ENCODE assay signal across 9 cellular contexts in the genomic region with DNA sequence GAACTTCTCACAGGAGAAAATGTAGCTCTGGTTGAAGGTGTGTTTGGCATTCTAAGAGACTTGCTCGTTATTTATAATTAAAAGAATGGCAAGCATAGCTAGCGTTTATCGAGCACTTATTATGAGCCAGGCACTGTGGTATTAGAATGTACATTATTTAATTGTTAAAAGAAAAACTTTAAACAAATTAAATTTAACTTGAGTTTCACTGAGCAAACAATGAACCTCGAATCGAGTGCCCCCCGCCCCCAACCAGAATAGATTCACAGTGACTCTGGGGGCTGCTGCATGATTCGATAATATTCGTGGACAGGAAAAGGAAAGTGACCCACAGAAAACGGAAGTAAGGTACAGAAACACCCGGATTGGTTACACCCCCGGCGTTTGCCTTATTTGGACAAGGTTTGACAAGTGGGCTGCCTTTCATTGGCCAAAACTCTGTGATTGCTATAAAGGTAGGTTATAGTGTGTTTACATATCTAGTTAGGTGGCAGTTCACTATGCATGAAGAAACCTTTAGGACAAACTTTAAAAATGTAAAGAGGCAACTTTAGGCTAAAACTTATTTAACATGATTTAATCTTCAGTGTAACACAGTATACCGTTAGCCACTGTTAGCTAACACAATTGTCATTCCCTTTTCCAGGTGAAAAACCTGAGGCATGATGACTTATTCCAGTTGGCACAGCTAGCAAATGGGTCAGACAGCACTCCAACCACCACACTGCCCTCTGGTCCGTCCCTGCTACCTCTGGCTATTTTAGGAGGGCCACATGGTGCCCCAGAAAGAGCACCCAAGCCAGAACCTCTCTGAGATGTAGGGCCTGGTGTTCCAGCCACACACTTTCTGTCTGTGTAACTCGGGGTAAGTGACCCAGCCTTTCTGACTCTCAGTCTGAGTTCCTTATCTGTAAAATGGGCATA. TPM values are rescaled to one million over a fixed set of nuclear protein-coding genes. Genes with fewer than 3 reads are reported as not detected.
A peak's percentile ranks its signal among the peaks of the same experiment; 100 is the strongest.
DNase-seq lines count a peak whose midpoint lies in the region; ATAC-seq, FAIRE-seq and TF ChIP-seq lines count a peak whose summit lies in the region.
"Had no signal": no experiment of that assay in that cellular context is flagged by ENCODE, and none has a peak within 500 bp of the region (broad histone marks: within the 10 kb centered on the region; RNA-seq: fewer than 3 reads in every experiment).

No MANE protein-coding gene starts in this region.

- no peak overlapping the region for H3K4me2 ChIP-seq in smooth muscle cell

- 41 to 54% (median 49%) methylated on average over 15 of the region's 15 CpGs for WGBS in spleen, 5 donors
- whole genome bisulfite sequencing in smooth muscle cell (ENCODE audit: low lambda C conversion rate), result 93% methylated on average over 15 of the region's 15 CpGs

- TF ChIP-seq CTCF in spleen (IDR thresholded peaks at IDR 0.05 in 8 of 11, conservative IDR thresholded peaks at IDR 0.05 in 3 of 11) (peak in 1 of 11 experiments; percentile 8), BE2C (IDR thresholded peaks at IDR 0.05; ENCODE audit: low read depth, low read length) (no peak), smooth muscle cell (IDR thresholded peaks at IDR 0.05; ENCODE audit: borderline replicate concordance, insufficient read depth, poor library complexity, severe bottlenecking) (no peak)

- no peaks in the 10 kb centered on the region for H4K20me1 ChIP-seq in smooth muscle cell (ENCODE audit: low read depth)

- H2AFZ ChIP-seq in smooth muscle cell (ENCODE audit: low read depth), result no peak overlapping the region

- H3K9ac ChIP-seq in smooth muscle cell (ENCODE audit: low read depth), result no peak overlapping the region

- H3K36me3 ChIP-seq in spleen, result no peaks in the 10 kb centered on the region
- no peaks in the 10 kb centered on the region for H3K36me3 ChIP-seq in BE2C
- H3K36me3 ChIP-seq in smooth muscle cell (ENCODE audit: low read depth), result no peaks in the 10 kb centered on the region

- peak; percentile 92 for FAIRE-seq in GM12891 (lab: Jason Lieb, UNC)

- TF ChIP-seq POLR2A in GM12891 (IDR thresholded peaks at IDR 0.05; ENCODE audit: low read depth, low read length) (no peak), spleen (IDR thresholded peaks at IDR 0.05) (no peak)

- H3K4me3 ChIP-seq in spleen (peak overlapping the region in 1 of 8 donors; percentile 11), BE2C (ENCODE audit: low read depth, low read length) (no peak overlapping the region), smooth muscle cell (no peak overlapping the region)

- ATAC-seq in left colon, result no peak

- peaks cover 9% of the 10 kb centered on the region for H3F3A ChIP-seq in smooth muscle cell (ENCODE audit: low read depth)

- no peaks in the 10 kb centered on the region for H3K9me3 ChIP-seq in spleen
- H3K9me3 ChIP-seq in BE2C, result no peaks in the 10 kb centered on the region
- H3K9me3 ChIP-seq in smooth muscle cell (replicated peaks; ENCODE audit: low read depth), result no peaks in the 10 kb centered on the region

- H3K4me1 ChIP-seq in spleen, result peaks cover 12 to 61% (median 41%) of the 10 kb centered on the region in 6 donors
- no peaks in the 10 kb centered on the region for H3K4me1 ChIP-seq in BE2C
- H3K4me1 ChIP-seq in smooth muscle cell (ENCODE audit: low read depth), result peaks cover 20% of the 10 kb centered on the region

- H3K27me3 ChIP-seq in spleen (replicated peaks in 1 of 7) (no peaks in the 10 kb centered on the region), BE2C (no peaks in the 10 kb centered on the region), smooth muscle cell (ENCODE audit: low read depth) (no peaks in the 10 kb centered on the region)

- H3K27ac ChIP-seq in spleen (peak overlapping the region in 7 of 8 donors; percentile 44 to 79 (median 68)), smooth muscle cell (ENCODE audit: low read depth) (no peak overlapping the region)

- intact Hi-C loops in spleen (cut with DNase I; ENCODE audit: low total_unique reads) (no loop called here), left colon (cut with DNase I, micrococcal nuclease) (no loop called here)

- no peaks in the 10 kb centered on the region for H3K79me2 ChIP-seq in smooth muscle cell (ENCODE audit: low read depth)

- DNase-seq in GM12891 (ENCODE audit: insufficient read length, low spot score), result peak; percentile 62
- peak; percentile 70 for DNase-seq in NOMO-1 treated with dmso at 0.1 percent for 144 hours (lab: John Stamatoyannopoulos, UW; ENCODE audit: unreplicated experiment)
- peak; percentile 34 for DNase-seq in dermis blood vessel endothelial cell
- peak; percentile 41 for DNase-seq in spleen
- no peak for DNase-seq in BE2C
- no peak for DNase-seq in smooth muscle cell (lab: John Stamatoyannopoulos, UW; ENCODE audit: unreplicated experiment)
- no peak for DNase-seq in left colon
- no peak for DNase-seq in RKO (ENCODE audit: low spot score)
- DNase-seq: effector memory CD4-positive, alpha-beta T cell had no signal

TF ChIP-seq in GM12891, 5 proteins besides CTCF, POLR2A, EP300 and RAD21:
- no peak for TF ChIP-seq SPI1 (IDR thresholded peaks at IDR 0.05; ENCODE audit: low read depth, low read length)
- TF ChIP-seq POU2F2 (IDR thresholded peaks at IDR 0.05; ENCODE audit: low read depth, low read length), result no peak; the same call in 1 of the 2 replicates
- TF ChIP-seq POLR2AphosphoS5 (IDR thresholded peaks at IDR 0.05; ENCODE audit: low read depth, low read length), result no peak
- TF ChIP-seq TAF1 (IDR thresholded peaks at IDR 0.05; ENCODE audit: low read depth, low read length), result no peak
- no peak for TF ChIP-seq PAX5 (IDR thresholded peaks at IDR 0.05; ENCODE audit: insufficient read depth, low read length, severe bottlenecking)
TF ChIP-seq in GM12891: peak in this region for 0.

RNA-seq across cellular contexts. Expression of a gene that starts 7.1 kb away (rescaled TPM):
- 0.12 TPM for polyA plus RNA-seq in GM12891 (2012; ENCODE audit: low read depth, missing spikeins)
- total RNA-seq in dermis blood vessel endothelial cell, result 1.5 and 7.1 TPM in 2 replicates
- 1 to 10 TPM in 6 of 7 donors, under 1 TPM in 1; 0.84 to 8.6 (median 2.0) TPM for total RNA-seq in spleen
- under 1 TPM; 0.17 to 0.22 (median 0.18) TPM for polyA plus RNA-seq in spleen
- polyA plus RNA-seq in BE2C (2012; ENCODE audit: insufficient read depth, insufficient read length, low read depth), result not detected
- 1.3 and 1.5 TPM in 2 replicates for total RNA-seq in smooth muscle cell
- polyA plus RNA-seq in smooth muscle cell, result 0.57 and 1.0 TPM in 2 replicates
- total RNA-seq in left colon, result 100 to 1,000 TPM; 289 to 459 TPM

RNA-seq across cellular contexts. Expression of a gene that starts 15.7 kb away (rescaled TPM):
- 3.5 TPM for polyA plus RNA-seq in GM12891 (2012; ENCODE audit: low read depth, missing spikeins)
- total RNA-seq in dermis blood vessel endothelial cell, result 46.4 and 74.0 TPM in 2 replicates
- total RNA-seq in spleen, result 100 to 1,000 TPM in 3 of 7 donors, 10 to 100 TPM in 4; 49.0 to 155 (median 87.8) TPM
- 10 to 100 TPM; 14.4 to 29.2 (median 15.7) TPM for polyA plus RNA-seq in spleen
- 1.2 TPM for polyA plus RNA-seq in BE2C (2012; ENCODE audit: insufficient read depth, insufficient read length, low read depth)
- total RNA-seq in smooth muscle cell, result 35.1 and 38.3 TPM in 2 replicates
- 72.9 and 97.8 TPM in 2 replicates for polyA plus RNA-seq in smooth muscle cell
- total RNA-seq in left colon, result 100 to 1,000 TPM; 120 to 129 TPM

RNA-seq across cellular contexts. Expression of a gene that starts 26.4 kb away (rescaled TPM):
- 8.1 TPM for polyA plus RNA-seq in GM12891 (2012; ENCODE audit: low read depth, missing spikeins)
- 58.9 and 67.6 TPM in 2 replicates for total RNA-seq in dermis blood vessel endothelial cell
- 100 to 1,000 TPM; 153 to 578 (median 224) TPM for total RNA-seq in spleen
- 10 to 100 TPM; 22.5 to 40.6 (median 22.8) TPM for polyA plus RNA-seq in spleen
- polyA plus RNA-seq in BE2C (2012; ENCODE audit: insufficient read depth, insufficient read length, low read depth), result 15.8 TPM
- 110 and 139 TPM in 2 replicates for total RNA-seq in smooth muscle cell
- 144 and 148 TPM in 2 replicates for polyA plus RNA-seq in smooth muscle cell
- 100 to 1,000 TPM; 140 to 170 TPM for total RNA-seq in left colon

RNA-seq across cellular contexts. Expression of a gene that starts 57.7 kb away (rescaled TPM):
- polyA plus RNA-seq in GM12891 (2012; ENCODE audit: low read depth, missing spikeins), result 3.2 TPM
- total RNA-seq in dermis blood vessel endothelial cell (0.09 TPM in 1 of 2 replicates, not detected in the other), spleen (1 to 10 TPM in 1 of 7 donors, under 1 TPM in 2, not detected in 4; 0.19 to 1.2 (median 0.74) TPM), smooth muscle cell (6.5 and 7.8 TPM in 2 replicates), left colon (100 to 1,000 TPM; 140 to 147 TPM)
- polyA plus RNA-seq in spleen (under 1 TPM; 0.10 to 0.12 (median 0.11) TPM), smooth muscle cell (5.2 and 21.9 TPM in 2 replicates)
- 0.23 TPM for polyA plus RNA-seq in BE2C (2012; ENCODE audit: insufficient read depth, insufficient read length, low read depth)

Comparison
In these comparisons a context has a peak if more than half of its experiments do, and no peak if none do; other contexts are left out.
1. DNase-seq: peak in GM12891 (single experiment), NOMO-1 treated with dmso at 0.1 percent for 144 hours (single experiment), dermis blood vessel endothelial cell (single experiment) and spleen (single experiment); none in BE2C (single experiment), smooth muscle cell (single experiment), left colon (0 of 2) and RKO (single experiment).
2. RNA of a gene that starts 7.1 kb away (total RNA-seq): 289 to 459 TPM in left colon; 1.5 to 7.1 TPM in dermis blood vessel endothelial cell, 0.84 to 8.6 TPM in spleen and 1.3 to 1.5 TPM in smooth muscle cell; every median in the first group is over 10 times any median in the second.